Comparison of ENCODE assay signal across 27 cellular contexts in genomic region chr11:2188745-2189144, GRCh38. TPM values are rescaled to one million over a fixed set of nuclear protein-coding genes. Genes with fewer than 3 reads are reported as not detected.
DNase-seq lines count a peak whose midpoint lies in the region; ATAC-seq lines count a peak whose summit lies in the region.
"Had no signal": no experiment of that assay in that cellular context is flagged by ENCODE, and none has a peak within 500 bp of the region (broad histone marks: within the 10 kb centered on the region; RNA-seq: fewer than 3 reads in every experiment).

No MANE protein-coding gene starts in this region.

- H3K27ac ChIP-seq in neuronal stem cell (replicated peaks; ENCODE audit: low read length): no peak overlapping the region
- H3K27ac ChIP-seq: BLaER1 had no signal

- H3K23ac ChIP-seq in neuronal stem cell (ENCODE audit: low read depth, low read length, poor library complexity): no peak overlapping the region

- H2BK15ac ChIP-seq in neuronal stem cell (ENCODE audit: low read length): no peak overlapping the region

- H3K14ac ChIP-seq in neuronal stem cell (ENCODE audit: low read length): no peak overlapping the region

- intact Hi-C loops in cardiac septum (cut with DNase I): no loop called here

- H3K79me1 ChIP-seq in neuronal stem cell (ENCODE audit: low read depth, low read length): no peaks in the 10 kb centered on the region

- H3K4me1 Mint-ChIP-seq in activated T-cell treated with anti-CD3 and anti-CD28 coated beads, Interleukin-2, amount 50 U/mL, for 72 hours (ENCODE audit: low read depth): no peaks in the 10 kb centered on the region

- peak overlapping the region; percentile 21 for H2BK120ac ChIP-seq in neuronal stem cell (ENCODE audit: low read depth, low read length)

- H3K4me3 Mint-ChIP-seq in activated T-cell treated with anti-CD3 and anti-CD28 coated beads, Interleukin-2, amount 50 U/mL, for 72 hours: no peak overlapping the region
- H3K4me3 Mint-ChIP-seq: CD4-positive, alpha-beta T cell; CD8-positive, alpha-beta T cell had no signal

- H3K4ac ChIP-seq in neuronal stem cell (ENCODE audit: low read length): no peak overlapping the region

- peaks cover 17% of the 10 kb centered on the region for H3K27me3 Mint-ChIP-seq in activated T-cell treated with anti-CD3 and anti-CD28 coated beads, Interleukin-2, amount 50 U/mL, for 72 hours (ENCODE audit: low read depth)

- no peak overlapping the region for H2BK5ac ChIP-seq in neuronal stem cell (ENCODE audit: low read length)

- H3K18ac ChIP-seq in neuronal stem cell (ENCODE audit: low read length): peak overlapping the region; percentile 60

- DNase-seq in MV-4-11 (lab: John Stamatoyannopoulos, UW) (peak; percentile 23), neuronal stem cell (ENCODE audit: low spot score) (no peak), D341Med (ENCODE audit: low spot score) (no peak), cardiac septum (ENCODE audit: low spot score) (no peak)
- DNase-seq in activated T-cell treated with anti-CD3 and anti-CD28 coated beads, Interleukin-2, amount 50 U/mL, for 72 hours: no peak
- DNase-seq: 8988T; ACHN; BE2C; C1 segment of cervical spinal cord; Caco-2; Calu3; CD4-positive, alpha-beta T cell; CD8-positive, alpha-beta T cell; DMS 273 treated with DMSO at 0.1 percent for 48 hours; DMS153; DMS53; DMS79; DND-41; EL; GDM1 had no signal

- H3K4me2 ChIP-seq in neuronal stem cell (ENCODE audit: insufficient read depth, low read length, poor library complexity, severe bottlenecking): no peak overlapping the region
- H3K4me2 ChIP-seq: BLaER1 had no signal

- H3K9ac ChIP-seq in neuronal stem cell (ENCODE audit: low read depth, low read length, poor library complexity): no peak overlapping the region
- H3K9ac ChIP-seq: BLaER1 had no signal

- H3K9me3 ChIP-seq in neuronal stem cell (replicated peaks in 1 of 2; ENCODE audit: control insufficient read depth in 2 of 2, insufficient read depth in 1 of 2, low read depth in 1 of 2, low read length in 2 of 2): peaks cover 0 to 9% of the 10 kb centered on the region in 2 donors
- H3K9me3 ChIP-seq: BE2C, BLaER1, Caco-2 had no signal

- H2BK12ac ChIP-seq in neuronal stem cell (ENCODE audit: low read length): no peak overlapping the region

- H3K27me3 ChIP-seq in neuronal stem cell (ENCODE audit: control insufficient read depth in 3 of 3, insufficient read depth in 3 of 3, low read depth in 1 of 3, low read length in 3 of 3): peaks cover 0 to 21% (median 8%) of the 10 kb centered on the region in 3 experiments
- H3K27me3 ChIP-seq: BE2C, BLaER1 had no signal

- H3K4me1 ChIP-seq in neuronal stem cell (ENCODE audit: control insufficient read depth in 2 of 2, insufficient read depth in 1 of 2, low read depth in 1 of 2, low read length in 2 of 2): peaks cover 11 to 29% of the 10 kb centered on the region in 2 donors

- H3K4me3 ChIP-seq in neuronal stem cell (ENCODE audit: low read length in 2 of 2): no peak overlapping the region
- H3K4me3 ChIP-seq: BLaER1, GM12878 had no signal

- ATAC-seq in activated T-cell treated with anti-CD3 and anti-CD28 coated beads, Interleukin-2, amount 50 U/mL, for 72 hours (replicated peaks in 1 of 2): no peak
- ATAC-seq: CD8-positive, alpha-beta T cell; GM12878 had no signal

- H3K36me3 ChIP-seq in neuronal stem cell (replicated peaks in 1 of 2; ENCODE audit: control insufficient read depth in 2 of 2, insufficient read depth in 2 of 2, low read length in 2 of 2): no peaks in the 10 kb centered on the region
- H3K36me3 ChIP-seq: BE2C, BLaER1 had no signal

- WGBS in neuronal stem cell (ENCODE audit: extremely low coverage in 2 of 2, insufficient read length in 2 of 2, insufficient replicate concordance in 1 of 2), 2 donors: no CpG with 5 or more reads among the region's 19 CpGs

- H3K36me3 Mint-ChIP-seq in activated T-cell treated with anti-CD3 and anti-CD28 coated beads, Interleukin-2, amount 50 U/mL, for 72 hours (ENCODE audit: insufficient read depth in 2 of 2): no peaks in the 10 kb centered on the region
- H3K36me3 Mint-ChIP-seq: CD14-positive monocyte; CD8-positive, alpha-beta T cell had no signal

- H3K9me3 Mint-ChIP-seq in activated T-cell treated with anti-CD3 and anti-CD28 coated beads, Interleukin-2, amount 50 U/mL, for 72 hours: no peaks in the 10 kb centered on the region
- H3K9me3 Mint-ChIP-seq: CD4-positive, alpha-beta T cell; CD8-positive, alpha-beta T cell had no signal

- H4K8ac ChIP-seq in neuronal stem cell (ENCODE audit: low read depth, low read length): no peak overlapping the region

- no peak overlapping the region for H4K91ac ChIP-seq in neuronal stem cell (ENCODE audit: low read depth, low read length, poor library complexity)

- H2AK5ac ChIP-seq in neuronal stem cell (ENCODE audit: low read depth, low read length): peak overlapping the region; percentile 100

- no peak overlapping the region for H3K27ac Mint-ChIP-seq in activated T-cell treated with anti-CD3 and anti-CD28 coated beads, Interleukin-2, amount 50 U/mL, for 72 hours
- H3K27ac Mint-ChIP-seq: CD4-positive, alpha-beta T cell; CD8-positive, alpha-beta T cell had no signal

- no peak overlapping the region for H2AFZ ChIP-seq in neuronal stem cell (ENCODE audit: low read length)

RNA-seq across cellular contexts. Expression of gene TH, which starts 17.1 kb away (rescaled TPM):
- polyA plus RNA-seq in neuronal stem cell (2013, experiment 1 of 2): 1.0 TPM
- polyA plus RNA-seq in neuronal stem cell (2013, experiment 2 of 2): 0.82 TPM
- not detected for total RNA-seq in cardiac septum
- total RNA-seq in activated T-cell treated with anti-CD3 and anti-CD28 coated beads, Interleukin-2, amount 50 U/mL, for 72 hours: not detected
- total RNA-seq: A673; Caco-2; Calu3; CD4-positive, alpha-beta T cell; CD8-positive, alpha-beta T cell; Daoy; G401; GM12878 had no signal
- polyA plus RNA-seq: AG04450, CD14-positive monocyte, GM12878 had no signal

RNA-seq across cellular contexts. Expression of gene INS, which starts 27.7 kb away (rescaled TPM):
- polyA plus RNA-seq in neuronal stem cell (2013, experiment 1 of 2): not detected
- polyA plus RNA-seq in neuronal stem cell (2013, experiment 2 of 2): not detected
- not detected for total RNA-seq in cardiac septum
- total RNA-seq in activated T-cell treated with anti-CD3 and anti-CD28 coated beads, Interleukin-2, amount 50 U/mL, for 72 hours: not detected
- total RNA-seq: A673; Caco-2; Calu3; CD4-positive, alpha-beta T cell; CD8-positive, alpha-beta T cell; Daoy; G401; GM12878 had no signal
- polyA plus RNA-seq: AG04450, CD14-positive monocyte, GM12878 had no signal

RNA-seq across cellular contexts. Expression of gene IGF2, which starts 49.6 kb away (rescaled TPM):
- 11.8 TPM for polyA plus RNA-seq in neuronal stem cell (2013, experiment 1 of 2)
- 11.0 TPM for polyA plus RNA-seq in neuronal stem cell (2013, experiment 2 of 2)
- total RNA-seq in cardiac septum: 87.7 TPM
- total RNA-seq in activated T-cell treated with anti-CD3 and anti-CD28 coated beads, Interleukin-2, amount 50 U/mL, for 72 hours: 10 to 100 TPM in 1 of 2 donors, 1 to 10 TPM in 1; 2.0 to 40.4 TPM
- total RNA-seq: CD4-positive, alpha-beta T cell; CD8-positive, alpha-beta T cell; G401 had no signal
- polyA plus RNA-seq: CD14-positive monocyte, GM12878 had no signal
